In the genomic region with DNA sequence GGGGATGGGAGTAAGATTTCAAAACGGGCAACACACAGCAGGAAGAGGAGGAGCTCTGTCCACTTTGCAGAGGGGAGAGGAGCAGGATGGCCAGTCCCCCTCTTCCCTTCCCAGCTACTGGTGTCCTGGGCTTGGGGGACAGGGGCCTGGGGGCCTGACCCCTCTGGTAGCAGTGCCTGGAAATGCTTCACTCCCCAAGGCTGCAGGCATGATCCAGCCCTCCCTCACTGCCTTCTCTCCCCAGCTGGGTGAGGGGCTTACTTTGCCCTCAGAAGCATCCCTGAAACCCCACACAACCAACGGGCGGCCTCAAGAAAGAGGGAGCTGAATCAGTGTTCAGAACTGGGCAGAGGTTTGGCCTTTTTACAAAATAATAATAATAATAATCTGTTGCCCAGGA, we compare ENCODE assay signal across 17 cellular contexts.
"Had no signal": no experiment of that assay in that cellular context is flagged by ENCODE, and none has a peak within 500 bp of the region (broad histone marks: within the 10 kb centered on the region; RNA-seq: fewer than 3 reads in every experiment).

No MANE protein-coding gene starts in this region.

- H3K36me3 Mint-ChIP-seq: activated naive CD8-positive, alpha-beta T cell treated with anti-CD3 and anti-CD28 coated beads, Interleukin-2, amount 10 ng/mL, durations not matched to agents 7 days and 5 days; naive B cell; WTC11 had no signal

- H3K4me1 ChIP-seq: lower lobe of right lung, prostate gland had no signal

- H3K27ac Mint-ChIP-seq: activated T-cell treated with anti-CD3 and anti-CD28 coated beads, Interleukin-2, amount 50 U/mL, for 72 hours; T-helper 1 cell treated with Interleukin-12 subunit alpha and Interleukin-12 subunit beta and Interleukin-4 antibody, amounts not matched to agents 30 μg/mL and 1 μg/mL, for 36 hours; WTC11 had no signal

- H3K27ac ChIP-seq: lower lobe of right lung, prostate gland, suprapubic skin had no signal

- H3K27me3 ChIP-seq: esophagus squamous epithelium, foreskin keratinocyte, suprapubic skin had no signal

- ATAC-seq: activated T-cell treated with anti-CD3 and anti-CD28 coated beads, Interleukin-2, amount 50 U/mL, for 72 hours; foreskin keratinocyte; lower lobe of right lung; sciatic nerve; stimulated activated naive CD8-positive, alpha-beta T cell treated with anti-CD3 and anti-CD28 coated beads, Interleukin-15, Interleukin-2, amounts not matched to agents 100 U/mL and 50 U/mL, for 24 hours; WTC11 had no signal

- DNase-seq: activated CD4-positive, alpha-beta T cell treated with anti-CD3 and anti-CD28 coated beads for 48 hours; activated naive CD8-positive, alpha-beta T cell treated with anti-CD3 and anti-CD28 coated beads, Interleukin-2, amount 10 ng/mL, durations not matched to agents 7 days and 5 days; activated T-cell treated with anti-CD3 and anti-CD28 coated beads, Interleukin-2, amount 50 U/mL, for 72 hours; anterior cingulate cortex; esophagus squamous epithelium; foreskin keratinocyte; kidney; lower lobe of right lung; naive B cell; stimulated activated CD4-positive, alpha-beta T cell treated with anti-CD3 and anti-CD28 coated beads, Interleukin-12 subunit alpha, Interleukin-12 subunit beta, amount 100 ng/mL, for 4 hours; stimulated activated CD8-positive, alpha-beta memory T cell treated with anti-CD3 and anti-CD28 coated beads, Interleukin-4, amount 100 ng/mL, for 48 hours; stimulated activated naive CD8-positive, alpha-beta T cell treated with anti-CD3 and anti-CD28 coated beads, Interleukin-15, Interleukin-2, amounts not matched to agents 100 U/mL and 50 U/mL, for 24 hours had no signal

- H3K4me3 ChIP-seq: esophagus squamous epithelium, lower lobe of right lung, prostate gland, suprapubic skin had no signal

- H3K9me3 ChIP-seq: esophagus squamous epithelium, lower lobe of right lung, prostate gland, suprapubic skin had no signal

- H3K9me3 Mint-ChIP-seq: activated naive CD8-positive, alpha-beta T cell treated with anti-CD3 and anti-CD28 coated beads, Interleukin-2, amount 10 ng/mL, durations not matched to agents 7 days and 5 days; activated T-cell treated with anti-CD3 and anti-CD28 coated beads, Interleukin-2, amount 50 U/mL, for 72 hours; naive B cell; T-helper 1 cell treated with Interleukin-12 subunit alpha and Interleukin-12 subunit beta and Interleukin-4 antibody, amounts not matched to agents 30 μg/mL and 1 μg/mL, for 36 hours; WTC11 had no signal

- H3K4me3 Mint-ChIP-seq: activated naive CD8-positive, alpha-beta T cell treated with anti-CD3 and anti-CD28 coated beads, Interleukin-2, amount 10 ng/mL, durations not matched to agents 7 days and 5 days; activated T-cell treated with anti-CD3 and anti-CD28 coated beads, Interleukin-2, amount 50 U/mL, for 72 hours; T-helper 1 cell treated with Interleukin-12 subunit alpha and Interleukin-12 subunit beta and Interleukin-4 antibody, amounts not matched to agents 30 μg/mL and 1 μg/mL, for 36 hours; WTC11 had no signal

- H3K36me3 ChIP-seq: esophagus squamous epithelium, lower lobe of right lung, prostate gland, suprapubic skin had no signal
